Comparison of ENCODE assay signal across 8 cellular contexts in the genomic region with DNA sequence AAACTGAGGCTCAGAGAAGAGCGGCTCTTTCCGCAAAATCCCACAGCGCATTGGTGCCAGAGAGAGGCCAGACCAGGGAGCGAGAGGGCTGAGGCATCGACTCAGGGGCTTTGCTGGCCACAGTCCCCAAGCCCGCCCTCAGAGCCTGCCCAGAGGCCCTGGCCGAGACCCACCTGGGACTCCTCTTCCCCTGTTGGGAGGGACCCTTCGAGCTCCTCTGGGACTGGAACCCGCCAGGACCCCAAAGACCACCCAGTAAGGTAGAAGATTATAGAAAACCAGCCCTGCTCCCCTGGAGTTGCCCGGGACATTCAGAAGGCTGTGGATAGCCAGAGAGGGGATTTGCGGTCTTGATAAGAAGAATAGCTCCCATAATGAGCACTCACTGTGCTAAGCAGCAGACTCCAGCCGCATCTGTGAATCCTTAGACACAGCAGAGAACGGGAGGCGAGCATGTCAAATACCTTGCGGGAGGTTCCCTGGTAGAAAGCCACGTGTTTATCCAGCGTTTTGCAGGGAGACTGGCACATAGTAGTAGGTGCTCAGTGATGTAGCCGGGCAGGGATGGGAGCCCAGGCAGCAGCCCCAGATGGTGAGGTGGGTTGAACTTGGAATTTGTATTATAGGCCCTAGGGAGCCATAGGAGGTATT. TPM values are rescaled to one million over a fixed set of nuclear protein-coding genes. Genes with fewer than 3 reads are reported as not detected.
DNase-seq lines count a peak whose midpoint lies in the region; ATAC-seq and TF ChIP-seq lines count a peak whose summit lies in the region.

No MANE protein-coding gene starts in this region.

- no peaks in the 10 kb centered on the region for H3K79me2 ChIP-seq in H9 (ENCODE audit: insufficient read depth, low read length)
- peaks cover 8% of the 10 kb centered on the region for H3K79me2 ChIP-seq in hepatocyte

- H3K9me3 Mint-ChIP-seq in H9 (no peaks in the 10 kb centered on the region), activated B cell treated with CpG ODN at 0.5 μM for 24 hours (no peaks in the 10 kb centered on the region)
- no peaks in the 10 kb centered on the region for H3K9me3 Mint-ChIP-seq in CD4-positive, alpha-beta memory T cell

- H4K20me1 ChIP-seq in H9 (ENCODE audit: control insufficient read depth, insufficient read depth, insufficient read length) (no peaks in the 10 kb centered on the region), hepatocyte (ENCODE audit: insufficient read depth, poor library complexity, severe bottlenecking) (no peaks in the 10 kb centered on the region)

- TF ChIP-seq CTCF in H9 (conservative IDR thresholded peaks at IDR 0.05), result no peak
- TF ChIP-seq CTCF in activated B cell treated with CpG ODN at 0.5 μM for 24 hours (IDR thresholded peaks at IDR 0.05), result no peak
- no peak for TF ChIP-seq CTCF in hepatocyte (IDR thresholded peaks at IDR 0.05; ENCODE audit: poor library complexity)

- ATAC-seq in activated B cell treated with CpG ODN at 0.5 μM for 24 hours (ENCODE audit: low read depth), result no peak
- ATAC-seq in GM21529 (IDR thresholded peaks at IDR 0.05; ENCODE audit: unreplicated experiment), result no peak
- ATAC-seq in HG03095 (IDR thresholded peaks at IDR 0.05; ENCODE audit: unreplicated experiment), result no peak

- no peak overlapping the region for H3K14ac ChIP-seq in H9 (ENCODE audit: insufficient read depth, low read length)

- peaks cover 12% of the 10 kb centered on the region for H3K23me2 ChIP-seq in H9 (ENCODE audit: insufficient read length, low read depth, low read length, poor library complexity, severe bottlenecking)

- H3K9ac ChIP-seq in H9 (ENCODE audit: extremely low read depth, insufficient read length, low read length), result peak overlapping the region; percentile 55

- H3K27ac ChIP-seq in H9 (ENCODE audit: insufficient read length, low read depth, low read length) (no peak overlapping the region), hepatocyte (peak overlapping the region; percentile 13)
- no peak overlapping the region for H3K27ac ChIP-seq in CD4-positive, alpha-beta memory T cell (ENCODE audit: low read depth, low read length)

- H3K36me3 Mint-ChIP-seq in H9 (ENCODE audit: insufficient read depth in 1 of 3, low read depth in 3 of 3), result no peaks in the 10 kb centered on the region; a peak in 1 of 7 replicates
- H3K36me3 Mint-ChIP-seq in activated B cell treated with CpG ODN at 0.5 μM for 24 hours (ENCODE audit: low read depth), result no peaks in the 10 kb centered on the region
- H3K36me3 Mint-ChIP-seq in CD4-positive, alpha-beta memory T cell, result peaks cover 3 to 8% of the 10 kb centered on the region in 2 donors

- H3K4me1 Mint-ChIP-seq in H9, result peaks cover 8 to 25% of the 10 kb centered on the region in 2 experiments; a peak in 3 of 4 replicates
- H3K4me1 Mint-ChIP-seq in activated B cell treated with CpG ODN at 0.5 μM for 24 hours, result peaks cover 32% of the 10 kb centered on the region
- H3K4me1 Mint-ChIP-seq in CD4-positive, alpha-beta memory T cell, result peaks cover 3 to 21% (median 6%) of the 10 kb centered on the region in 4 donors

- no peak overlapping the region for H2AK5ac ChIP-seq in H9 (ENCODE audit: insufficient read length, low read length)

- peak overlapping the region; percentile 78 for H3K4me3 ChIP-seq in hepatocyte
- peak overlapping the region; percentile 56 for H3K4me3 ChIP-seq in skeletal muscle cell (ENCODE audit: low read depth, low read length)
- H3K4me3 ChIP-seq in CD4-positive, alpha-beta memory T cell (ENCODE audit: low read length in 2 of 2), result no peak overlapping the region

- H2BK20ac ChIP-seq in H9 (ENCODE audit: low read depth, low read length, poor library complexity, severe bottlenecking), result no peak overlapping the region

- no peak overlapping the region for H4K5ac ChIP-seq in H9 (ENCODE audit: insufficient read length, low read depth, low read length)

- DNase-seq in H9, result no peak
- no peak for DNase-seq in activated B cell treated with CpG ODN at 0.5 μM for 24 hours
- no peak for DNase-seq in hepatocyte (ENCODE audit: low spot score)
- no peak for DNase-seq in skeletal muscle cell (ENCODE audit: low read depth)
- DNase-seq in CD4-positive, alpha-beta memory T cell, result no peak
- DNase-seq in NCI-H69 (lab: John Stamatoyannopoulos, UW), result no peak

- no peak overlapping the region for H3K56ac ChIP-seq in H9 (ENCODE audit: insufficient read length, low read depth, low read length)

- no peak overlapping the region for H2BK15ac ChIP-seq in H9 (ENCODE audit: low read depth, low read length)

- no peak overlapping the region for H3T11ph ChIP-seq in H9 (ENCODE audit: low read length)

- H3K9me3 ChIP-seq in H9 (ENCODE audit: control insufficient read depth, low read depth, low read length) (no peaks in the 10 kb centered on the region), hepatocyte (ENCODE audit: low read depth) (no peaks in the 10 kb centered on the region)
- H3K9me3 ChIP-seq in CD4-positive, alpha-beta memory T cell (ENCODE audit: control insufficient read depth in 1 of 2, low read length in 2 of 2), result no peaks in the 10 kb centered on the region

- H3K23ac ChIP-seq in H9 (ENCODE audit: insufficient read length, low read depth, low read length), result no peak overlapping the region

- no peaks in the 10 kb centered on the region for H3K27me3 ChIP-seq in H9 (ENCODE audit: insufficient read depth, low read length)
- no peaks in the 10 kb centered on the region for H3K27me3 ChIP-seq in hepatocyte
- no peaks in the 10 kb centered on the region for H3K27me3 ChIP-seq in CD4-positive, alpha-beta memory T cell (ENCODE audit: insufficient read depth, low read length)

- H3K4me3 Mint-ChIP-seq in H9 (peak overlapping the region; percentile 77 to 80), activated B cell treated with CpG ODN at 0.5 μM for 24 hours (peak overlapping the region; percentile 52)
- peak overlapping the region in 2 of 8 donors; percentile 17 to 67 for H3K4me3 Mint-ChIP-seq in CD4-positive, alpha-beta memory T cell

- no peak overlapping the region for H2BK12ac ChIP-seq in H9 (ENCODE audit: insufficient read length, low read depth, low read length)

- H3K4ac ChIP-seq in H9 (ENCODE audit: low read depth, low read length), result no peak overlapping the region

- no peak overlapping the region for H2BK5ac ChIP-seq in H9 (ENCODE audit: insufficient read length, low read length)

- H3K4me2 ChIP-seq in H9 (ENCODE audit: insufficient read depth, insufficient read length, low read length) (peak overlapping the region; percentile 91), hepatocyte (peak overlapping the region; percentile 88)

- WGBS in H9 (ENCODE audit: extremely low coverage, insufficient read length, low lambda C conversion rate), result no CpG with 5 or more reads among the region's 18 CpGs
- 20% methylated on average over 18 of the region's 18 CpGs for WGBS in hepatocyte (ENCODE audit: low lambda C conversion rate, missing lambda C conversion rate)

- H2BK120ac ChIP-seq in H9 (ENCODE audit: low read depth, low read length, poor library complexity, severe bottlenecking), result no peak overlapping the region

- H3K36me3 ChIP-seq in hepatocyte (replicated peaks; ENCODE audit: insufficient read depth, low read depth), result no peaks in the 10 kb centered on the region
- H3K36me3 ChIP-seq in CD4-positive, alpha-beta memory T cell (ENCODE audit: insufficient read depth, low read length), result no peaks in the 10 kb centered on the region

- no peak overlapping the region for H2AFZ ChIP-seq in H9 (ENCODE audit: low read length)
- H2AFZ ChIP-seq in hepatocyte, result peak overlapping the region; percentile 94

- H3K18ac ChIP-seq in H9 (ENCODE audit: insufficient read length, low read depth, low read length), result no peak overlapping the region

- H4K8ac ChIP-seq in H9 (replicated peaks; ENCODE audit: insufficient read length, low read depth, low read length), result no peak overlapping the region

- no peak overlapping the region for H4K91ac ChIP-seq in H9 (ENCODE audit: insufficient read length, low read depth, low read length)

- H3K27me3 Mint-ChIP-seq in H9 (ENCODE audit: low read depth) (no peaks in the 10 kb centered on the region; the same call in none of the 2 replicates), activated B cell treated with CpG ODN at 0.5 μM for 24 hours (no peaks in the 10 kb centered on the region)
- H3K27me3 Mint-ChIP-seq in CD4-positive, alpha-beta memory T cell, result no peaks in the 10 kb centered on the region

- no peaks in the 10 kb centered on the region for H3K9me2 ChIP-seq in hepatocyte (replicated peaks; ENCODE audit: insufficient read depth)

- CTCF ChIA-PET in activated B cell treated with CpG ODN at 0.5 μM for 24 hours (lab: Charles Lee), result interaction anchor here (1.4 kb wide), 1 partner anchor 9 kb away, joined by 5 read pairs; no protein-coding TSS in a partner anchor
- CTCF ChIA-PET in CD4-positive, alpha-beta memory T cell (lab: Charles Lee; ENCODE audit: partially characterized antibody), result interaction anchor here (1.6 kb wide), 1 partner anchor 9 kb away, joined by 7 read pairs; no protein-coding TSS in a partner anchor

- intact Hi-C loops in activated B cell treated with CpG ODN at 0.5 μM for 24 hours (cut with micrococcal nuclease), result no loop called here
- intact Hi-C loops in CD4-positive, alpha-beta memory T cell (cut with micrococcal nuclease), result no loop called here

- POLR2A ChIA-PET in activated B cell treated with CpG ODN at 0.5 μM for 24 hours (lab: Charles Lee), result interaction anchor here (0.8 to 1.0 kb wide), 2 partner anchors 8 to 38 kb away, joined by 3 read pairs; no protein-coding TSS in a partner anchor
- POLR2A ChIA-PET in CD4-positive, alpha-beta memory T cell (lab: Charles Lee; ENCODE audit: partially characterized antibody), result interaction anchor here (1.8 kb wide), 1 partner anchor 17 kb away, joined by 5 read pairs; no protein-coding TSS in a partner anchor

- H3K27ac Mint-ChIP-seq in H9 (no peak overlapping the region), activated B cell treated with CpG ODN at 0.5 μM for 24 hours (no peak overlapping the region)
- H3K27ac Mint-ChIP-seq in CD4-positive, alpha-beta memory T cell, result peak overlapping the region in 1 of 7 donors; percentile 46

- H3K4me1 ChIP-seq in H9 (ENCODE audit: insufficient read depth, low read length) (no peaks in the 10 kb centered on the region), hepatocyte (ENCODE audit: insufficient read depth) (peaks cover 30% of the 10 kb centered on the region)
- peaks cover 11% of the 10 kb centered on the region for H3K4me1 ChIP-seq in CD4-positive, alpha-beta memory T cell (ENCODE audit: insufficient read depth, low read length)

- H3K79me1 ChIP-seq in H9 (ENCODE audit: insufficient read depth, low read depth, low read length, poor library complexity, severe bottlenecking), result no peaks in the 10 kb centered on the region

RNA-seq across cellular contexts. Expression of a gene that starts 0.7 kb away (rescaled TPM):
- 31.6 and 41.9 TPM in 2 replicates for total RNA-seq in H9 (2021)
- total RNA-seq in activated B cell treated with CpG ODN at 0.5 μM for 24 hours, result 6.9 and 8.1 TPM in 2 replicates
- 28.3 and 39.8 TPM in 2 replicates for total RNA-seq in hepatocyte
- polyA plus RNA-seq in hepatocyte, result 85.9 and 91.3 TPM in 2 replicates
- 10 to 100 TPM; 58.1 to 62.7 TPM for total RNA-seq in CD4-positive, alpha-beta memory T cell
- under 1 TPM in 1 of 2 donors, not detected in 1; 0.53 TPM for polyA plus RNA-seq in CD4-positive, alpha-beta memory T cell

RNA-seq across cellular contexts. Expression of a gene that starts 21.3 kb away (rescaled TPM):
- total RNA-seq in H9 (2021), result 29.8 and 30.2 TPM in 2 replicates
- 39.9 and 47.5 TPM in 2 replicates for total RNA-seq in activated B cell treated with CpG ODN at 0.5 μM for 24 hours
- 31.8 and 37.3 TPM in 2 replicates for total RNA-seq in hepatocyte
- 47.7 and 61.2 TPM in 2 replicates for polyA plus RNA-seq in hepatocyte
- total RNA-seq in CD4-positive, alpha-beta memory T cell, result 100 to 1,000 TPM; 125 to 127 TPM
- 10 to 100 TPM; 45.2 to 45.6 TPM for polyA plus RNA-seq in CD4-positive, alpha-beta memory T cell

RNA-seq across cellular contexts. Expression of a gene that starts 23.7 kb away (rescaled TPM):
- total RNA-seq in H9 (2021) (1.8 and 2.1 TPM in 2 replicates), activated B cell treated with CpG ODN at 0.5 μM for 24 hours (4.8 and 6.1 TPM in 2 replicates), hepatocyte (3.2 and 6.8 TPM in 2 replicates)
- polyA plus RNA-seq in hepatocyte, result 19.4 and 21.2 TPM in 2 replicates
- 10 to 100 TPM; 13.7 to 13.8 TPM for total RNA-seq in CD4-positive, alpha-beta memory T cell
- 1 to 10 TPM; 2.0 to 4.2 TPM for polyA plus RNA-seq in CD4-positive, alpha-beta memory T cell

RNA-seq across cellular contexts. Expression of a gene that starts 38.7 kb away (rescaled TPM):
- total RNA-seq in H9 (2021) (15.4 and 16.5 TPM in 2 replicates), activated B cell treated with CpG ODN at 0.5 μM for 24 hours (71.3 and 85.4 TPM in 2 replicates), hepatocyte (13.2 and 14.6 TPM in 2 replicates)
- 14.3 and 15.2 TPM in 2 replicates for polyA plus RNA-seq in hepatocyte
- total RNA-seq in CD4-positive, alpha-beta memory T cell, result 10 to 100 TPM; 35.7 to 38.1 TPM
- 10 to 100 TPM; 10.2 to 18.5 TPM for polyA plus RNA-seq in CD4-positive, alpha-beta memory T cell

RNA-seq across cellular contexts. Expression of a gene that starts 52.5 kb away (rescaled TPM):
- total RNA-seq in H9 (2021) (9.0 and 11.6 TPM in 2 replicates), activated B cell treated with CpG ODN at 0.5 μM for 24 hours (1.7 and 1.8 TPM in 2 replicates), hepatocyte (1.6 and 3.7 TPM in 2 replicates)
- polyA plus RNA-seq in hepatocyte, result 1.4 and 2.5 TPM in 2 replicates
- 1 to 10 TPM in 1 of 2 experiments, under 1 TPM in 1; 0.72 to 1.8 TPM for total RNA-seq in CD4-positive, alpha-beta memory T cell
- polyA plus RNA-seq in CD4-positive, alpha-beta memory T cell, result under 1 TPM; 0.26 to 0.79 TPM

Comparison
In these comparisons a context has a peak if more than half of its experiments do, and no peak if none do; other contexts are left out.
1. H3K4me3 ChIP-seq: peak in hepatocyte (single experiment) and skeletal muscle cell (single experiment); none in CD4-positive, alpha-beta memory T cell (0 of 2).